In genomic region chr19:10343495-10343894, GRCh38 we compare ENCODE assay signal across 15 cellular contexts. TPM values are rescaled to one million over a fixed set of nuclear protein-coding genes. Genes with fewer than 3 reads are reported as not detected.
DNase-seq lines count a peak whose midpoint lies in the region; ATAC-seq and TF ChIP-seq lines count a peak whose summit lies in the region.
"Had no signal": no experiment of that assay in that cellular context is flagged by ENCODE, and none has a peak within 500 bp of the region (broad histone marks: within the 10 kb centered on the region; RNA-seq: fewer than 3 reads in every experiment).

No MANE protein-coding gene starts in this region.

- no peaks in the 10 kb centered on the region for H4K20me1 ChIP-seq in PC-3 (ENCODE audit: low read length)

- BruUV-seq in PC-3 (replicated peaks; lab: Mats Ljungman, UMichigan) = no TSS peak

- H3K27me3 ChIP-seq in PC-3 (ENCODE audit: low read length) (no peaks in the 10 kb centered on the region), neutrophil (no peaks in the 10 kb centered on the region), breast epithelium (no peaks in the 10 kb centered on the region)

- intact Hi-C loops in PC-3 (cut with micrococcal nuclease) (no loop called here), breast epithelium (cut with DNase I; ENCODE audit: low total_unique reads) (no loop called here)

- H3K4me1 ChIP-seq in PC-3 (ENCODE audit: insufficient read depth, low read length) = no peaks in the 10 kb centered on the region
- peaks cover 55 to 66% of the 10 kb centered on the region in 2 experiments for H3K4me1 ChIP-seq in neutrophil (ENCODE audit: control insufficient read depth in 1 of 2, insufficient read depth in 1 of 2, low read depth in 1 of 2, low read length in 1 of 2)
- H3K4me1 ChIP-seq in breast epithelium = no peaks in the 10 kb centered on the region

- no peaks in the 10 kb centered on the region for H3K79me2 ChIP-seq in PC-3 (ENCODE audit: low read length)

- H3K4me2 ChIP-seq in PC-3 (ENCODE audit: low read length) = no peak overlapping the region

- TF ChIP-seq CTCF in PC-3 (conservative IDR thresholded peaks at IDR 0.05; ENCODE audit: low read depth, low read length) = no peak
- TF ChIP-seq CTCF in epithelial cell of esophagus (IDR thresholded peaks at IDR 0.05; ENCODE audit: insufficient read depth, low read depth, low read length, missing control alignments) = no peak
- TF ChIP-seq CTCF in neutrophil (IDR thresholded peaks at IDR 0.05) = no peak
- no peak for TF ChIP-seq CTCF in breast epithelium (IDR thresholded peaks at IDR 0.05)

- ATAC-seq in PC-3 = no peak

- H3K36me3 ChIP-seq in PC-3 (ENCODE audit: low read depth, low read length) = no peaks in the 10 kb centered on the region
- H3K36me3 ChIP-seq in neutrophil = no peaks in the 10 kb centered on the region
- H3K36me3 ChIP-seq in breast epithelium = no peaks in the 10 kb centered on the region

- H3K9ac ChIP-seq in PC-3 (ENCODE audit: low read length) = no peak overlapping the region
- H3K9ac ChIP-seq: GM23248 had no signal

- no peak for TF ChIP-seq POLR2A in breast epithelium (IDR thresholded peaks at IDR 0.05)

- POLR2A ChIA-PET in PC-3 (lab: Charles Lee; ENCODE audit: unreplicated experiment) = no interaction called here

- CTCF ChIA-PET in PC-3 (lab: Charles Lee) = no interaction called here

- H3F3A ChIP-seq in PC-3 (ENCODE audit: low read length, unreplicated experiment) = no peaks in the 10 kb centered on the region

- H3K4me3 ChIP-seq in PC-3 (ENCODE audit: low read length) = no peak overlapping the region
- H3K4me3 ChIP-seq in epithelial cell of esophagus (ENCODE audit: low read length) = no peak overlapping the region
- H3K4me3 ChIP-seq in neutrophil (ENCODE audit: low read depth in 1 of 2, low read length in 1 of 2) = no peak overlapping the region
- no peak overlapping the region for H3K4me3 ChIP-seq in breast epithelium
- H3K4me3 ChIP-seq: GM23248 had no signal

- no peaks in the 10 kb centered on the region for H3K9me2 ChIP-seq in PC-3 (replicated peaks; ENCODE audit: low read length)

- H3K27ac ChIP-seq in PC-3 (ENCODE audit: low read length) (no peak overlapping the region), neutrophil (peak overlapping the region; percentile 100), breast epithelium (no peak overlapping the region)
- H3K27ac ChIP-seq: GM23248 had no signal

- no peak overlapping the region for H2AFZ ChIP-seq in PC-3 (ENCODE audit: low read length)
- H2AFZ ChIP-seq: GM23248 had no signal

- H3K9me3 ChIP-seq in PC-3 (ENCODE audit: low read length) (no peaks in the 10 kb centered on the region), neutrophil (no peaks in the 10 kb centered on the region), breast epithelium (no peaks in the 10 kb centered on the region)

- DNase-seq in EH (ENCODE audit: low read depth) = peak; percentile 5
- DNase-seq in PC-3 = peak; percentile 20
- peak; percentile 10 for DNase-seq in epithelial cell of esophagus (ENCODE audit: low read depth)
- DNase-seq in breast epithelium (ENCODE audit: low spot score in 2 of 2) = no peak
- no peak for DNase-seq in iPS-NIHi11 (ENCODE audit: low spot score)
- DNase-seq: C1 segment of cervical spinal cord; Calu3; CD4-positive, alpha-beta memory T cell; COR-L47; DMS53; DMS79 treated with DMSO at 0.1 percent for 48 hours; GM23248; H7; HCEC 1CT had no signal

RNA-seq across cellular contexts. Expression of gene ICAM3, which starts 4.1 kb away (rescaled TPM):
- 37.7 and 46.9 TPM in 2 replicates for total RNA-seq in PC-3 (2014; rRNA removed)
- 10 to 100 TPM in 1 of 3 donors, 1 to 10 TPM in 2; 5.9 to 10.1 (median 7.9) TPM for total RNA-seq in breast epithelium

RNA-seq across cellular contexts. Expression of gene RAVER1, which starts 10.2 kb away (rescaled TPM):
- total RNA-seq in PC-3 (2014; rRNA removed) = 62.4 and 81.8 TPM in 2 replicates
- 10 to 100 TPM; 10.7 to 17.7 (median 12.3) TPM for total RNA-seq in breast epithelium

RNA-seq across cellular contexts. Expression of gene FDX2, which starts 27.7 kb away (rescaled TPM):
- 79.5 and 98.4 TPM in 2 replicates for total RNA-seq in PC-3 (2014; rRNA removed)
- total RNA-seq in breast epithelium = 10 to 100 TPM; 14.7 to 19.9 (median 15.7) TPM

RNA-seq across cellular contexts. Expression of gene ZGLP1, which starts 33.9 kb away (rescaled TPM):
- total RNA-seq in PC-3 (2014; rRNA removed) (1.4 and 1.8 TPM in 2 replicates), breast epithelium (1 to 10 TPM; 1.3 to 4.4 (median 3.3) TPM)

RNA-seq across cellular contexts. Expression of gene TYK2, which starts 36.9 kb away (rescaled TPM):
- total RNA-seq in PC-3 (2014; rRNA removed) = 177 and 201 TPM in 2 replicates
- 100 to 1,000 TPM in 2 of 3 donors, 10 to 100 TPM in 1; 61.6 to 109 (median 104) TPM for total RNA-seq in breast epithelium

Comparison
In these comparisons a context has a peak if more than half of its experiments do, and no peak if none do; other contexts are left out.
1. DNase-seq: peak in EH (single experiment), PC-3 (single experiment) and epithelial cell of esophagus (single experiment); none in breast epithelium (0 of 2) and iPS-NIHi11 (single experiment).